1 cellular context compared by ENCODE assay signal in the genomic region with DNA sequence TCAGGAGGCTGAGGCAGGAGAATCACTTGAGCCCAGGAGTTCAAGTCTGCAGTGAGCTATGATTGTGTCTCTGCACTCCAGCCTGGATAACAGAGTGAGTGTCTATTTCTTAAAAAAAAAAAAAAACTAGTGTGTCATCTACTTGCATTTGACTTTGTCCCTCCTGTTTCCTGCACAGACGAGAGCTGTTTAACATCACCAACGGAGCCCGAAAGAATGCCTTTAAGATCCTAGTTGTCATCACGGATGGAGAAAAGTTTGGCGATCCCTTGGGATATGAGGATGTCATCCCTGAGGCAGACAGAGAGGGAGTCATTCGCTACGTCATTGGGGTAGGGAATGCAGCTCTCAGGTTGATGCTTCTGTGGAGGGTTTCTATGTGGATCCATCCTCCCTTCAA.
TF ChIP-seq lines count a peak whose summit lies in the region.

No MANE protein-coding gene starts in this region.

TF ChIP-seq in K562, 482 proteins besides CTCF, POLR2A, EP300 and RAD21:
- TF ChIP-seq ATF1 (CRISPR knock-in tag; IDR thresholded peaks at IDR 0.05) = no peak
- TF ChIP-seq ATF1 (tag; IDR thresholded peaks at IDR 0.05) = 0 out of 2 replicates have a peak, but pooled peaks have one; percentile 12
- TF ChIP-seq BRD4 (IDR thresholded peaks at IDR 0.05) = no peak
TF ChIP-seq in K562: peak in this region for 1.
